Comparison of ENCODE assay signal across 8 cellular contexts in genomic region chr13:106536244-106537034, GRCh38. TPM values are rescaled to one million over a fixed set of nuclear protein-coding genes. Genes with fewer than 3 reads are reported as not detected.
DNase-seq lines count a peak whose midpoint lies in the region; ATAC-seq and TF ChIP-seq lines count a peak whose summit lies in the region.

No MANE protein-coding gene starts in this region.

- peak overlapping the region; percentile 52; the same call in 1 of the 2 replicates for H3K9ac ChIP-seq in OCI-LY1 (ENCODE audit: low read length)

- H2AFZ ChIP-seq in OCI-LY1 (ENCODE audit: low read length): no peak overlapping the region

- H3K4me1 Mint-ChIP-seq in CD8-positive, alpha-beta memory T cell: peaks cover 22 to 31% (median 25%) of the 10 kb centered on the region in 3 donors

- H3K27ac Mint-ChIP-seq in CD8-positive, alpha-beta memory T cell: peak overlapping the region in 7 of 8 donors; percentile 7 to 93 (median 78)

- TF ChIP-seq CTCF in HL-60 (IDR thresholded peaks at IDR 0.05; ENCODE audit: insufficient read depth, low read length) (peak; percentile 91), OCI-LY1 (IDR thresholded peaks at IDR 0.05; ENCODE audit: low read length) (peak; percentile 99), epithelial cell of esophagus (IDR thresholded peaks at IDR 0.05; ENCODE audit: insufficient read depth, low read depth, low read length, missing control alignments) (peak; percentile 94)

- CTCF ChIA-PET in CD8-positive, alpha-beta memory T cell (lab: Charles Lee): interaction anchor here (0.8 to 3.4 kb wide), 23 partner anchors 9 to 85 kb away, joined by 3 to 36 read pairs (median 4); partner anchors contain the start of gene ARGLU1

- H3F3A ChIP-seq in OCI-LY1 (ENCODE audit: insufficient read depth, low read length): peaks cover 20% of the 10 kb centered on the region

- H3K27ac ChIP-seq in CD8-positive, alpha-beta memory T cell (ENCODE audit: low read depth, low read length): peak overlapping the region; percentile 31
- H3K27ac ChIP-seq in HL-60 (replicated peaks) (no peak overlapping the region), OCI-LY1 (ENCODE audit: low read depth, low read length, poor library complexity, severe bottlenecking) (peak overlapping the region; percentile 14)

- H3K9me2 ChIP-seq in OCI-LY1 (ENCODE audit: low read depth, low read length): no peaks in the 10 kb centered on the region

- DNase-seq in CD8-positive, alpha-beta memory T cell: peak; percentile 76 to 90 (median 82)
- DNase-seq in HL-60 (ENCODE audit: low read depth in 1 of 2, low spot score in 1 of 2) (peak; percentile 70 to 83), activated T-cell treated with anti-CD3 and anti-CD28 coated beads for 24 hours (ENCODE audit: low read depth) (peak; percentile 74), epithelial cell of esophagus (ENCODE audit: low read depth) (peak; percentile 88), mucosa of gallbladder (ENCODE audit: low spot score) (peak; percentile 91)
- peak; percentile 84 for DNase-seq in stimulated activated CD8-positive, alpha-beta memory T cell treated with anti-CD3 and anti-CD28 coated beads, Interleukin-4, amount 100 ng/mL, for 24 hours (ENCODE audit: low read depth)

- peaks cover 0 to 13% (median 0%) of the 10 kb centered on the region in 3 donors for H3K36me3 Mint-ChIP-seq in CD8-positive, alpha-beta memory T cell

- peak overlapping the region; percentile 80 for H3K4me3 ChIP-seq in CD8-positive, alpha-beta memory T cell (ENCODE audit: low read length)
- H3K4me3 ChIP-seq in HL-60 (replicated peaks; ENCODE audit: insufficient read depth, low read length) (peak overlapping the region; percentile 71), OCI-LY1 (ENCODE audit: low read depth, low read length, poor library complexity, severe bottlenecking) (peak overlapping the region; percentile 60), epithelial cell of esophagus (ENCODE audit: low read length) (peak overlapping the region; percentile 63)

- H3K4me3 Mint-ChIP-seq in CD8-positive, alpha-beta memory T cell: peak overlapping the region; percentile 86 to 97 (median 94)

- H3K27me3 ChIP-seq in CD8-positive, alpha-beta memory T cell (ENCODE audit: insufficient read depth, low read length, poor library complexity, severe bottlenecking): peaks cover 21% of the 10 kb centered on the region
- H3K27me3 ChIP-seq in HL-60 (ENCODE audit: insufficient read depth, poor library complexity, severe bottlenecking): peaks cover 23% of the 10 kb centered on the region
- no peaks in the 10 kb centered on the region for H3K27me3 ChIP-seq in OCI-LY1 (ENCODE audit: insufficient read depth, low read length)

- no peaks in the 10 kb centered on the region for H3K9me3 Mint-ChIP-seq in CD8-positive, alpha-beta memory T cell

- ATAC-seq in GM19455 (IDR thresholded peaks at IDR 0.05; ENCODE audit: unreplicated experiment): peak; percentile 47

- H3K27me3 Mint-ChIP-seq in CD8-positive, alpha-beta memory T cell: peaks cover 18 to 28% of the 10 kb centered on the region in 2 donors

- H3K9me3 ChIP-seq in CD8-positive, alpha-beta memory T cell (ENCODE audit: low read length): no peaks in the 10 kb centered on the region
- H3K9me3 ChIP-seq in OCI-LY1 (ENCODE audit: low read length): no peaks in the 10 kb centered on the region

- peaks cover 24% of the 10 kb centered on the region for H3K4me1 ChIP-seq in CD8-positive, alpha-beta memory T cell (ENCODE audit: insufficient read depth, low read length)
- H3K4me1 ChIP-seq in OCI-LY1 (ENCODE audit: insufficient read depth, low read length, severe bottlenecking): peaks cover 4% of the 10 kb centered on the region

- POLR2A ChIA-PET in CD8-positive, alpha-beta memory T cell (lab: Charles Lee): interaction anchor here (1.8 kb wide), 1 partner anchor 32 kb away, joined by 6 read pairs; the partner anchor contains the start of gene ARGLU1

- H3K79me2 ChIP-seq in OCI-LY1 (ENCODE audit: insufficient read depth, low read length): no peaks in the 10 kb centered on the region

- H3K36me3 ChIP-seq in CD8-positive, alpha-beta memory T cell (ENCODE audit: insufficient read depth, low read length): no peaks in the 10 kb centered on the region
- peaks cover 11% of the 10 kb centered on the region for H3K36me3 ChIP-seq in OCI-LY1 (ENCODE audit: insufficient read depth, low read length)

- H3K4me2 ChIP-seq in OCI-LY1 (ENCODE audit: low read length): peak overlapping the region; percentile 82

- no peaks in the 10 kb centered on the region; the same call in 1 of the 2 replicates for H4K20me1 ChIP-seq in OCI-LY1 (ENCODE audit: insufficient read depth, low read length)

RNA-seq across cellular contexts. Expression of gene EFNB2, which starts 1.0 kb away (rescaled TPM):
- under 1 TPM; 0.11 to 0.22 TPM for total RNA-seq in CD8-positive, alpha-beta memory T cell
- 0.05 TPM for polyA plus RNA-seq in CD8-positive, alpha-beta memory T cell
- 12.9 TPM for total RNA-seq in mucosa of gallbladder

RNA-seq across cellular contexts. Expression of gene ARGLU1, which starts 31.5 kb away (rescaled TPM):
- 10 to 100 TPM; 85.8 to 89.0 TPM for total RNA-seq in CD8-positive, alpha-beta memory T cell
- polyA plus RNA-seq in CD8-positive, alpha-beta memory T cell: 39.2 TPM
- total RNA-seq in mucosa of gallbladder: 73.7 TPM

Comparison
In these comparisons a context has a peak if more than half of its experiments do, and no peak if none do; other contexts are left out.
1. RNA of gene EFNB2, which starts 1.0 kb away (total RNA-seq): 12.9 TPM in mucosa of gallbladder (single experiment); 0.11 to 0.22 TPM in CD8-positive, alpha-beta memory T cell; every median in the first group is over 10 times any median in the second.
2. Peak in every context shown above with its lines, with median percentiles within 50 percentile points of each other: DNase-seq, H3K4me3 ChIP-seq and CTCF ChIP-seq.